8 cellular contexts compared by ENCODE assay signal in genomic region chr6:96939019-96939805, GRCh38. TPM values are rescaled to one million over a fixed set of nuclear protein-coding genes. Genes with fewer than 3 reads are reported as not detected.
DNase-seq lines count a peak whose midpoint lies in the region; ATAC-seq and TF ChIP-seq lines count a peak whose summit lies in the region.

No MANE protein-coding gene starts in this region.

- peak overlapping the region; percentile 23 for H3K27ac ChIP-seq in right cardiac atrium (ENCODE audit: low read length)
- no peak overlapping the region for H3K27ac ChIP-seq in left ventricle myocardium inferior (replicated peaks)
- H3K27ac ChIP-seq in RWPE2 (ENCODE audit: poor library complexity, severe bottlenecking), result no peak overlapping the region
- H3K27ac ChIP-seq in temporal lobe (ENCODE audit: low read depth, low read length), result peak overlapping the region; percentile 23
- H3K27ac ChIP-seq in prostate gland, result no peak overlapping the region

- no peaks in the 10 kb centered on the region for H3K9me3 ChIP-seq in right cardiac atrium (ENCODE audit: control insufficient read depth, low read length)
- no peaks in the 10 kb centered on the region for H3K9me3 ChIP-seq in left ventricle myocardium inferior (replicated peaks)
- no peaks in the 10 kb centered on the region for H3K9me3 ChIP-seq in RWPE2 (ENCODE audit: severe bottlenecking)
- no peaks in the 10 kb centered on the region for H3K9me3 ChIP-seq in prostate gland

- peak; percentile 56 to 75 for ATAC-seq in right cardiac atrium
- peak; percentile 88 for ATAC-seq in RWPE2 (ENCODE audit: low read depth)
- ATAC-seq in GM18498 (IDR thresholded peaks at IDR 0.05; ENCODE audit: unreplicated experiment), result no peak

- H3K27me3 ChIP-seq in right cardiac atrium (ENCODE audit: control insufficient read depth, insufficient read depth) (no peaks in the 10 kb centered on the region), left ventricle myocardium inferior (ENCODE audit: low read depth) (no peaks in the 10 kb centered on the region), RWPE2 (ENCODE audit: insufficient read depth, poor library complexity, severe bottlenecking) (peaks cover 7% of the 10 kb centered on the region), prostate gland (replicated peaks; ENCODE audit: insufficient read depth) (no peaks in the 10 kb centered on the region)

- intact Hi-C loops in right cardiac atrium (cut with DNase I), result no loop called here
- intact Hi-C loops in left ventricle myocardium inferior (cut with micrococcal nuclease), result no loop called here
- intact Hi-C loops in prostate gland (cut with DNase I), result no loop called here

- no peaks in the 10 kb centered on the region for H3K4me1 ChIP-seq in right cardiac atrium (ENCODE audit: control insufficient read depth, insufficient read depth, low read length)
- peaks cover 8% of the 10 kb centered on the region for H3K4me1 ChIP-seq in left ventricle myocardium inferior
- peaks cover 12% of the 10 kb centered on the region for H3K4me1 ChIP-seq in RWPE2 (ENCODE audit: insufficient read depth, poor library complexity, severe bottlenecking)
- H3K4me1 ChIP-seq in prostate gland (replicated peaks), result no peaks in the 10 kb centered on the region

- no peaks in the 10 kb centered on the region for H3K36me3 ChIP-seq in left ventricle myocardium inferior
- no peaks in the 10 kb centered on the region for H3K36me3 ChIP-seq in RWPE2 (ENCODE audit: low read depth)
- H3K36me3 ChIP-seq in prostate gland, result no peaks in the 10 kb centered on the region

- H3K4me3 ChIP-seq in right cardiac atrium (ENCODE audit: low read length), result no peak overlapping the region
- H3K4me3 ChIP-seq in left ventricle myocardium inferior, result no peak overlapping the region
- H3K4me3 ChIP-seq in RWPE2 (ENCODE audit: severe bottlenecking), result no peak overlapping the region
- no peak overlapping the region for H3K4me3 ChIP-seq in fibroblast of pulmonary artery (replicated peaks; ENCODE audit: low read depth, low read length)
- H3K4me3 ChIP-seq in prostate gland, result no peak overlapping the region

- no peak for DNase-seq in right cardiac atrium
- DNase-seq in left ventricle myocardium inferior, result no peak
- peak; percentile 51 for DNase-seq in RWPE2 (ENCODE audit: low spot score)
- peak; percentile 64 for DNase-seq in fibroblast of pulmonary artery (ENCODE audit: low read depth)
- DNase-seq in prostate gland (ENCODE audit: low spot score), result no peak
- no peak for DNase-seq in amniotic stem cell (lab: John Stamatoyannopoulos, UW)

- no peak for TF ChIP-seq CTCF in left ventricle myocardium inferior (IDR thresholded peaks at IDR 0.05; ENCODE audit: borderline replicate concordance)
- TF ChIP-seq CTCF in RWPE2 (IDR thresholded peaks at IDR 0.05; ENCODE audit: poor library complexity, severe bottlenecking), result no peak
- TF ChIP-seq CTCF in fibroblast of pulmonary artery (IDR thresholded peaks at IDR 0.05; ENCODE audit: low read length, missing control alignments), result no peak
- TF ChIP-seq CTCF in prostate gland (IDR thresholded peaks at IDR 0.05), result no peak

- TF ChIP-seq POLR2A in prostate gland (IDR thresholded peaks at IDR 0.05), result no peak

- WGBS in right cardiac atrium, result 40% methylated on average over 4 of the region's 4 CpGs
- 28% methylated on average over 4 of the region's 4 CpGs for WGBS in prostate gland

RNA-seq across cellular contexts. Expression of gene KLHL32, which starts 14.7 kb away (rescaled TPM):
- total RNA-seq in right cardiac atrium, result 1 to 10 TPM; 1.5 to 2.7 (median 2.2) TPM
- polyA plus RNA-seq in right cardiac atrium, result 1.3 TPM
- 2.2 TPM for total RNA-seq in left ventricle myocardium inferior
- total RNA-seq in temporal lobe, result 11.3 TPM
- 1 to 10 TPM in 1 of 2 donors, under 1 TPM in 1; 0.41 to 6.8 TPM for total RNA-seq in prostate gland

RNA-seq across cellular contexts. Expression of gene NDUFAF4, which starts 41.5 kb away (rescaled TPM):
- total RNA-seq in right cardiac atrium, result 100 to 1,000 TPM in 1 of 4 donors, 10 to 100 TPM in 3; 73.8 to 104 (median 91.4) TPM
- 72.5 TPM for polyA plus RNA-seq in right cardiac atrium
- total RNA-seq in left ventricle myocardium inferior, result 97.1 TPM
- 32.9 TPM for total RNA-seq in temporal lobe
- total RNA-seq in prostate gland, result 10 to 100 TPM; 15.6 to 29.9 TPM

Comparison
In these comparisons a context has a peak if more than half of its experiments do, and no peak if none do; other contexts are left out.
1. H3K27ac ChIP-seq: peak in right cardiac atrium (single experiment) and temporal lobe (single experiment); none in left ventricle myocardium inferior (single experiment), RWPE2 (single experiment) and prostate gland (0 of 2).
2. DNase-seq: peak in RWPE2 (single experiment) and fibroblast of pulmonary artery (single experiment); none in right cardiac atrium (0 of 3), left ventricle myocardium inferior (single experiment), prostate gland (single experiment) and amniotic stem cell (single experiment).